Comparison of ENCODE assay signal across 15 cellular contexts in the genomic region with DNA sequence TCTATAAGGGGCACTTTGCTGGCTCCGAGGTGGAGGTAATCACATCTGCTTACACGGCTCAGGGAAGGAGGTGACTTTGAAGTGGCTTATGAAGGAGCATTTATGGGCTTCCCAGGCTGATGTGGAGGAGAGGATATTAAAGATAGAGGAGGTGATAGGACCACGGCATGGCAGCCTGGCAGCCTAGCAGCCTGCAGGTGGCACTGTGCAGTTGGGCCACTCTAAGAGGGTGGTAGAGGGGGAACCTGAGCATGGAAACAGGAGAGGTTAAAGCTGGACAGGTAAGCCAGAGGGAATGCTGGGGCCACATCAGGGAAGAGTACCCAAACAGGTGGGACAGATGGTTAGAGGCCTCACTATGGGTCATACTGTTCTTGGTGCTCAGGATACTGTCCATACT.
DNase-seq lines count a peak whose midpoint lies in the region; ATAC-seq and TF ChIP-seq lines count a peak whose summit lies in the region.
"Had no signal": no experiment of that assay in that cellular context is flagged by ENCODE, and none has a peak within 500 bp of the region (broad histone marks: within the 10 kb centered on the region; RNA-seq: fewer than 3 reads in every experiment).

No MANE protein-coding gene starts in this region.

- H3K36me3 Mint-ChIP-seq in chondrocyte (ENCODE audit: low read depth) (no peaks in the 10 kb centered on the region), progenitor cell of endocrine pancreas (ENCODE audit: insufficient read depth) (no peaks in the 10 kb centered on the region)

- TF ChIP-seq CTCF in chondrocyte (IDR thresholded peaks at IDR 0.05) (peak; percentile 33), progenitor cell of endocrine pancreas (IDR thresholded peaks at IDR 0.05; ENCODE audit: unreplicated experiment) (peak; percentile 38)

- H3K27me3 Mint-ChIP-seq in chondrocyte (ENCODE audit: low read depth) (no peaks in the 10 kb centered on the region), progenitor cell of endocrine pancreas (peaks cover 4% of the 10 kb centered on the region)

- DNase-seq in DMS 273 (lab: John Stamatoyannopoulos, UW; ENCODE audit: unreplicated experiment) (peak; percentile 1), DMS 273 treated with DMSO at 0.1 percent for 48 hours (lab: John Stamatoyannopoulos, UW) (no peak), NCI-H146 treated with DMSO at 0.1 percent for 48 hours (lab: John Stamatoyannopoulos, UW; ENCODE audit: unreplicated experiment) (peak; percentile 18), chondrocyte (ENCODE audit: low spot score) (no peak), progenitor cell of endocrine pancreas (ENCODE audit: low spot score, unreplicated experiment) (no peak)
- no peak for DNase-seq in stimulated activated CD4-positive, alpha-beta T cell treated with anti-CD3 and anti-CD28 coated beads, Interleukin-4, amount 100 ng/mL, for 4 hours
- DNase-seq: 8988T; activated CD8-positive, alpha-beta memory T cell treated with anti-CD3 and anti-CD28 coated beads for 24 hours; activated naive CD4-positive, alpha-beta T cell treated with anti-CD3 and anti-CD28 coated beads, Interleukin-2, amount 50 U/mL, for 16 hours; dermis blood vessel endothelial cell; foreskin keratinocyte; lower lobe of right lung; occipital lobe had no signal

- H3K4me3 Mint-ChIP-seq in chondrocyte (ENCODE audit: unreplicated experiment), result no peak overlapping the region
- no peak overlapping the region for H3K4me3 Mint-ChIP-seq in progenitor cell of endocrine pancreas (ENCODE audit: low read depth)

- H3K4me1 Mint-ChIP-seq in chondrocyte (ENCODE audit: low read depth) (no peaks in the 10 kb centered on the region), progenitor cell of endocrine pancreas (ENCODE audit: low read depth) (peaks cover 6% of the 10 kb centered on the region)

- ATAC-seq in activated CD4-positive, CD25-positive, alpha-beta regulatory T cell treated with anti-CD3 and anti-CD28 coated beads, Interleukin-2, amount 50 U/mL, for 24 hours, result no peak
- ATAC-seq in HG03139 (IDR thresholded peaks at IDR 0.05; ENCODE audit: unreplicated experiment), result no peak
- ATAC-seq: foreskin keratinocyte had no signal

- H3K9me3 Mint-ChIP-seq in chondrocyte (ENCODE audit: low read depth), result no peaks in the 10 kb centered on the region
- peaks cover 5% of the 10 kb centered on the region for H3K9me3 Mint-ChIP-seq in progenitor cell of endocrine pancreas (ENCODE audit: low read depth)

- H3K27ac Mint-ChIP-seq in chondrocyte (ENCODE audit: unreplicated experiment) (no peak overlapping the region), progenitor cell of endocrine pancreas (no peak overlapping the region)

Comparison
In these comparisons a context has a peak if more than half of its experiments do, and no peak if none do; other contexts are left out.
1. DNase-seq: peak in DMS 273 (single experiment) and NCI-H146 treated with DMSO at 0.1 percent for 48 hours (single experiment); none in DMS 273 treated with DMSO at 0.1 percent for 48 hours (single experiment), chondrocyte (single experiment), progenitor cell of endocrine pancreas (single experiment) and stimulated activated CD4-positive, alpha-beta T cell treated with anti-CD3 and anti-CD28 coated beads, Interleukin-4, amount 100 ng/mL, for 4 hours (0 of 2).